Comparison of ENCODE assay signal across 1 cellular context in the genomic region with DNA sequence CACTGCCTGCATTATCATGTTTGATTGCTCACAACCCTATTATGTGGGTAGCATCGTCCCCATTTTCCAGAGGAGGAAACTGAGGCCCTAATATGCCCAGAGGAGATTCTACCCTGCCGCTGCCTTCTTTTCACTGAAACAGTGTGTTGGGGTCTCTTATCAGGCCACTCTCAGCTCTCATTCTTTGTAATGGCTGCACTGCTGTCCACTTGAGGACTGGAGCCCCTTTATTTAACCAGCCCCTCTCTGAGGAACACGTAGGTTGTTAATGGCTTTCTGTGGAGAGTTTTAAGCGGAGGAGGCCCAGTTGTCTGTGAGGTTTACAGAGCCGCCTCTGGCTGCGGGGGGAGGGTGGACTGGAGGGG.
TF ChIP-seq lines count a peak whose summit lies in the region.

No MANE protein-coding gene starts in this region.

TF ChIP-seq in HepG2, 621 proteins besides CTCF, POLR2A, EP300 and RAD21 (continued from another document):
- TF ChIP-seq, protein P1, sequence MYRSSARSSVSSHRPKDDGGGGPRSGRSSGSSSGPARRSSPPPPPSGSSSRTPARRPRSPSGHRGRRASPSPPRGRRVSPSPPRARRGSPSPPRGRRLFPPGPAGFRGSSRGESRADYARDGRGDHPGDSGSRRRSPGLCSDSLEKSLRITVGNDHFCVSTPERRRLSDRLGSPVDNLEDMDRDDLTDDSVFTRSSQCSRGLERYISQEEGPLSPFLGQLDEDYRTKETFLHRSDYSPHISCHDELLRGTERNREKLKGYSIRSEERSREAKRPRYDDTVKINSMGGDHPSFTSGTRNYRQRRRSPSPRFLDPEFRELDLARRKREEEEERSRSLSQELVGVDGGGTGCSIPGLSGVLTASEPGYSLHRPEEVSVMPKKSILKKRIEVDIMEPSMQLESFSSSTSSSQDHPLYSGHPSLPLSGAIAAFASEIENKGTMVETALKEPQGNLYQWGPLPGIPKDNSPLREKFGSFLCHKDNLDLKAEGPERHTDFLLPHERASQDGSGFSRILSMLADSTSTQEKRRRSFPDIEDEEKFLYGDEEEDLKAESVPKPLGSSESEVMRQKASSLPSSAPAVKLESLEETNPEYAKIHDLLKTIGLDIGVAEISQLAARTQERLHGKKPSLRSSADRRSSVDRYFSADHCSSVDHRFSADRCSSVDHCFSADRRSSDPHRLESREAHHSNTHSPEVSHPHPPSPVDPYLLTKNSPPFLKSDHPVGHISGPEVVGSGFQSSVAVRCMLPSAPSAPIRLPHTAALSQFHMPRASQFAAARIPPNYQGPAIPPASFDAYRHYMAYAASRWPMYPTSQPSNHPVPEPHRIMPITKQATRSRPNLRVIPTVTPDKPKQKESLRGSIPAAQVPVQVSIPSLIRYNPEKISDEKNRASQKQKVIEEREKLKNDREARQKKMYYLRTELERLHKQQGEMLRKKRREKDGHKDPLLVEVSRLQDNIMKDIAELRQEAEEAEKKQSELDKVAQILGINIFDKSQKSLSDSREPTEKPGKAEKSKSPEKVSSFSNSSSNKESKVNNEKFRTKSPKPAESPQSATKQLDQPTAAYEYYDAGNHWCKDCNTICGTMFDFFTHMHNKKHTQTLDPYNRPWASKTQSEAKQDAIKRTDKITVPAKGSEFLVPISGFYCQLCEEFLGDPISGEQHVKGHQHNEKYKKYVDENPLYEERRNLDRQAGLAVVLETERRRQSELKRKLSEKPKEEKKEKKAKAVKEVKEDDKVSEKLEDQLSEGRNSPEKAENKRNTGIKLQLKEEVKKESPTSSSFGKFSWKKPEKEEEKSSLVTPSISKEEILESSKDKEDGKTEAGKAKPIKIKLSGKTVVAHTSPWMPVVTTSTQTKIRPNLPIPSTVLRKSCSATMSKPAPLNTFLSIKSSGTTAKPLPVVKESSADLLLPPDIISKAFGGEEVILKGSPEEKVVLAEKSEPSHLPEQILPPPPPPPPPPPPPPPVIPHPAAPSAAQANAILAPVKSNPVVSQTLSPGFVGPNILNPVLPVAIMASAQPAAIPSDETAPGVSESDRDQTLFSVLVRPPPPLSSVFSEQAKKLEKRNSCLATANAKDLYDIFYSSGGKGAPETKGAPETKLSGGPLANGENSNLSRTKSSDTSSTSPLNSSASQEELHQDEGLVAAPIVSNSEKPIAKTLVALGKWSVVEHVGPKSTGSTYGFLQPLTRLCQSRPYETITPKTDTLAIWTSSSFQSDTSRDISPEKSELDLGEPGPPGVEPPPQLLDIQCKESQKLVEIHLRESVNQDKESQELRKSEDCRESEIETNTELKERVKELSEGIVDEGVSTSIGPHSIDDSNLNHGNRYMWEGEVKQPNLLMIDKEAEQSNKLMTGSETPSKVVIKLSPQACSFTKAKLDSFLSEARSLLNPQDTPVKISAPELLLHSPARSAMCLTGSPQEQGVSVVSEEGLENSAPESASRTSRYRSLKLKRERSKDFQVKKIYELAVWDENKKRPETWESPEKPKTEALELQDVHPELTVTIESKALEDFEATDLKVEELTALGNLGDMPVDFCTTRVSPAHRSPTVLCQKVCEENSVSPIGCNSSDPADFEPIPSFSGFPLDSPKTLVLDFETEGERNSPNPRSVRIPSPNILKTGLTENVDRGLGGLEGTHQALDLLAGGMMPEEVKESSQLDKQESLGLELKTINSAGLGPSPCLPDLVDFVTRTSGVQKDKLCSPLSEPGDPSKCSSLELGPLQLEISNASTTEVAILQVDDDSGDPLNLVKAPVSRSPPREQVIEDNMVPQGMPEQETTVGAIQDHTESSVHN (CRISPR knock-in tag; IDR thresholded peaks at IDR 0.05) = no peak
- TF ChIP-seq YEATS2 (CRISPR knock-in tag; IDR thresholded peaks at IDR 0.05; ENCODE audit: borderline replicate concordance) (0 out of 2 replicates have a peak, but pooled peaks have one; percentile 12), RBFOX2 (IDR thresholded peaks at IDR 0.05; ENCODE audit: low read depth, low read length) (no peak), GATAD2A (CRISPR knock-in tag; IDR thresholded peaks at IDR 0.05) (no peak), MAZ (IDR thresholded peaks at IDR 0.05; ENCODE audit: borderline replicate concordance, low read depth, low read length) (no peak), MAZ (CRISPR knock-in tag; IDR thresholded peaks at IDR 0.05; ENCODE audit: low read depth) (no peak), ZNF629 (CRISPR knock-in tag; conservative IDR thresholded peaks at IDR 0.05) (peak; percentile 93), SRSF9 (IDR thresholded peaks at IDR 0.05; ENCODE audit: borderline replicate concordance, insufficient read depth, low read depth, low read length, poor library complexity, severe bottlenecking) (no peak), HHEX (CRISPR knock-in tag; IDR thresholded peaks at IDR 0.05) (no peak), ZNF616 (CRISPR knock-in tag; IDR thresholded peaks at IDR 0.05; ENCODE audit: low read depth) (no peak), ZNF530 (CRISPR knock-in tag; IDR thresholded peaks at IDR 0.05; ENCODE audit: low read depth) (no peak), ZMYM3 (CRISPR knock-in tag; IDR thresholded peaks at IDR 0.05) (0 out of 2 replicates have a peak, but pooled peaks have one; percentile 4), XRCC5 (optimal IDR thresholded peaks at IDR 0.05; ENCODE audit: low read length) (peak; percentile 16), CHD4 (IDR thresholded peaks at IDR 0.05; ENCODE audit: borderline replicate concordance, low read length) (peak; percentile 44; the same call in 1 of the 2 replicates)
- TF ChIP-seq, protein P2, sequence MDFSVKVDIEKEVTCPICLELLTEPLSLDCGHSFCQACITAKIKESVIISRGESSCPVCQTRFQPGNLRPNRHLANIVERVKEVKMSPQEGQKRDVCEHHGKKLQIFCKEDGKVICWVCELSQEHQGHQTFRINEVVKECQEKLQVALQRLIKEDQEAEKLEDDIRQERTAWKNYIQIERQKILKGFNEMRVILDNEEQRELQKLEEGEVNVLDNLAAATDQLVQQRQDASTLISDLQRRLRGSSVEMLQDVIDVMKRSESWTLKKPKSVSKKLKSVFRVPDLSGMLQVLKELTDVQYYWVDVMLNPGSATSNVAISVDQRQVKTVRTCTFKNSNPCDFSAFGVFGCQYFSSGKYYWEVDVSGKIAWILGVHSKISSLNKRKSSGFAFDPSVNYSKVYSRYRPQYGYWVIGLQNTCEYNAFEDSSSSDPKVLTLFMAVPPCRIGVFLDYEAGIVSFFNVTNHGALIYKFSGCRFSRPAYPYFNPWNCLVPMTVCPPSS (IDR thresholded peaks at IDR 0.05) = no peak
